ENCODE assay signal across 15 cellular contexts in the genomic region with DNA sequence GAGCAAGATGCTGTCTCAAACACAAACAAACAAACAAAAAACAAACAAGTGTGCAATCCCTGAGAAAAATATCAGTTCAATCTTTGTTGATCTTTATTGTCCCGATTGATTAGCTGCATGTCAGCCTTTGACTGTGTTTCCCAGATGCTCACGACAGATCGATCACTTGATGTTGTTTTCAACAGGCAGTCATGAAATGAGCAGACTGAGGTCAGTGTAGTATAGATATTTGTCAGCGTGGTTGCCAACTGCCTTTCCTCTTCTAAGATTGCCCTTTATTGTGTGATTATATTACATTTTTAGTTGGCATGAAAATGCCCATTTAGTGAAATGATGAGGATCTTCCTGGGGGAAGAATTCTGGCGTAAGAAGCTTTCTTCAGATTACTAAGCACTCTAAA. TPM values are rescaled to one million over a fixed set of nuclear protein-coding genes. Genes with fewer than 3 reads are reported as not detected.
DNase-seq lines count a peak whose midpoint lies in the region; ATAC-seq and TF ChIP-seq lines count a peak whose summit lies in the region.
"Had no signal": no experiment of that assay in that cellular context is flagged by ENCODE, and none has a peak within 500 bp of the region (broad histone marks: within the 10 kb centered on the region; RNA-seq: fewer than 3 reads in every experiment).

No MANE protein-coding gene starts in this region.

- H3K36me3 ChIP-seq in transverse colon: no peaks in the 10 kb centered on the region
- H3K36me3 ChIP-seq: gastrocnemius medialis had no signal

- H3K4me1 Mint-ChIP-seq in activated CD4-positive, alpha-beta T cell treated with anti-CD3 and anti-CD28 coated beads, Interleukin-2, amount 10 ng/mL, durations not matched to agents 7 days and 5 days: peaks cover 28% of the 10 kb centered on the region

- ATAC-seq in GM19351 (IDR thresholded peaks at IDR 0.05; ENCODE audit: unreplicated experiment): peak; percentile 53
- ATAC-seq: gastrocnemius medialis, Panc1 had no signal

- no peak for TF ChIP-seq POLR2A in transverse colon (IDR thresholded peaks at IDR 0.05)

- no peak overlapping the region for H3K4me3 ChIP-seq in transverse colon
- H3K4me3 ChIP-seq: gastrocnemius medialis had no signal

- in situ Hi-C loops in transverse colon (cut with MboI; ENCODE audit: low pct_ligation_motif_present in 1 of 4, low pct_unique_long_range_greater_than_20kb in 1 of 4, low sequenced_read_pairs in 3 of 4): no loop called here

- no peaks in the 10 kb centered on the region for H3K9me3 Mint-ChIP-seq in activated CD4-positive, alpha-beta T cell treated with anti-CD3 and anti-CD28 coated beads, Interleukin-2, amount 10 ng/mL, durations not matched to agents 7 days and 5 days

- H3K4me3 Mint-ChIP-seq in activated CD4-positive, alpha-beta T cell treated with anti-CD3 and anti-CD28 coated beads, Interleukin-2, amount 10 ng/mL, durations not matched to agents 7 days and 5 days: no peak overlapping the region

- peak; percentile 22 for DNase-seq in activated CD4-positive, alpha-beta T cell treated with anti-CD3 and anti-CD28 coated beads, Interleukin-2, amount 10 ng/mL, durations not matched to agents 7 days and 5 days
- no peak for DNase-seq in activated CD4-positive, alpha-beta T cell treated with anti-CD3 and anti-CD28 coated beads for 4 hours
- DNase-seq in retina (peak; percentile 15), SHP77 (lab: John Stamatoyannopoulos, UW) (no peak), transverse colon (no peak), RPMI8226 (no peak)
- DNase-seq: central memory CD4-positive, alpha-beta T cell; gastrocnemius medialis; mesenchymal stem cell; NCI-H187 treated with DMSO at 0.1 percent for 48 hours; NCI-H526 had no signal

- POLR2A ChIA-PET in activated CD4-positive, alpha-beta T cell treated with anti-CD3 and anti-CD28 coated beads, Interleukin-2, amount 10 ng/mL, durations not matched to agents 7 days and 5 days (lab: Charles Lee): no interaction called here

- intact Hi-C loops in transverse colon (cut with DNase I; ENCODE audit: low total_unique reads): no loop called here

- no peaks in the 10 kb centered on the region for H3K27me3 ChIP-seq in transverse colon
- H3K27me3 ChIP-seq: gastrocnemius medialis had no signal

- peaks cover 7% of the 10 kb centered on the region for H3K27me3 Mint-ChIP-seq in activated CD4-positive, alpha-beta T cell treated with anti-CD3 and anti-CD28 coated beads, Interleukin-2, amount 10 ng/mL, durations not matched to agents 7 days and 5 days

- TF ChIP-seq CTCF in VCaP (conservative IDR thresholded peaks at IDR 0.05) (no peak), transverse colon (IDR thresholded peaks at IDR 0.05) (no peak)

- CTCF ChIA-PET in activated CD4-positive, alpha-beta T cell treated with anti-CD3 and anti-CD28 coated beads, Interleukin-2, amount 10 ng/mL, durations not matched to agents 7 days and 5 days (lab: Charles Lee): interaction anchor here (0.6 to 1.5 kb wide), 7 partner anchors 7 to 1585 kb away, joined by 3 to 5 read pairs (median 3); no protein-coding TSS in a partner anchor

- H3K36me3 Mint-ChIP-seq in activated CD4-positive, alpha-beta T cell treated with anti-CD3 and anti-CD28 coated beads, Interleukin-2, amount 10 ng/mL, durations not matched to agents 7 days and 5 days (ENCODE audit: low read depth): peaks cover 16% of the 10 kb centered on the region

- H3K4me1 ChIP-seq in transverse colon: peaks cover 0 to 28% (median 13%) of the 10 kb centered on the region in 4 donors

- 78 to 93% methylated on average over 5 of the region's 5 CpGs for WGBS in transverse colon (ENCODE audit: low coverage in 1 of 2), 2 donors

- H3K9me3 ChIP-seq in transverse colon: no peaks in the 10 kb centered on the region
- H3K9me3 ChIP-seq: gastrocnemius medialis had no signal

- H3K27ac Mint-ChIP-seq in activated CD4-positive, alpha-beta T cell treated with anti-CD3 and anti-CD28 coated beads, Interleukin-2, amount 10 ng/mL, durations not matched to agents 7 days and 5 days: no peak overlapping the region

- TF ChIP-seq EP300 in transverse colon (IDR thresholded peaks at IDR 0.05; ENCODE audit: low read depth): no peak

- H3K27ac ChIP-seq in VCaP: peak overlapping the region; percentile 5; the same call in 1 of the 2 replicates
- H3K27ac ChIP-seq in transverse colon: no peak overlapping the region
- H3K27ac ChIP-seq: HL-60 had no signal

RNA-seq across cellular contexts. Expression of a gene that starts 25.6 kb away (rescaled TPM):
- 100 to 1,000 TPM; 134 to 143 TPM for total RNA-seq in activated CD4-positive, alpha-beta T cell treated with anti-CD3 and anti-CD28 coated beads, Interleukin-2, amount 10 ng/mL, durations not matched to agents 7 days and 5 days
- total RNA-seq in transverse colon: 100 to 1,000 TPM in 1 of 4 donors, 10 to 100 TPM in 3; 42.3 to 134 (median 94.1) TPM

Comparison
In these comparisons a context has a peak if more than half of its experiments do, and no peak if none do; other contexts are left out.
1. DNase-seq: peak in activated CD4-positive, alpha-beta T cell treated with anti-CD3 and anti-CD28 coated beads, Interleukin-2, amount 10 ng/mL, durations not matched to agents 7 days and 5 days (single experiment) and retina (single experiment); none in activated CD4-positive, alpha-beta T cell treated with anti-CD3 and anti-CD28 coated beads for 4 hours (0 of 2), SHP77 (0 of 2), transverse colon (single experiment) and RPMI8226 (single experiment).